ENCODE assay signal across 28 cellular contexts in genomic region chr18:58277457-58277739, GRCh38.
DNase-seq lines count a peak whose midpoint lies in the region; ATAC-seq, FAIRE-seq and TF ChIP-seq lines count a peak whose summit lies in the region.
"Had no signal": no experiment of that assay in that cellular context is flagged by ENCODE, and none has a peak within 500 bp of the region (broad histone marks: within the 10 kb centered on the region; RNA-seq: fewer than 3 reads in every experiment).

No MANE protein-coding gene starts in this region.

- H3K27ac ChIP-seq in HEK293 (ENCODE audit: extremely low read depth, low read depth, low read length) (no peak overlapping the region), kidney (ENCODE audit: low read depth in 2 of 2, low read length in 2 of 2) (peak overlapping the region; percentile 23 to 48), gastrocnemius medialis (peak overlapping the region in 3 of 4 donors; percentile 7 to 36 (median 30))
- H3K27ac ChIP-seq: gastroesophageal sphincter, neutrophil, SJSA1, testis had no signal

- CTCF ChIA-PET in HEK293 (lab: Yijun Ruan, JAX) = interaction anchor here (0.6 to 1.3 kb wide), 2 partner anchors 44 to 444 kb away, joined by 3 read pairs; no protein-coding TSS in a partner anchor
- CTCF ChIA-PET in WTC11 (lab: Charles Lee) = interaction anchor here (0.9 to 1.5 kb wide), 2 partner anchors 22 to 83 kb away, joined by 3 to 4 read pairs; no protein-coding TSS in a partner anchor

- intact Hi-C loops in kidney (cut with DNase I) = no loop called here
- intact Hi-C loops in gastrocnemius medialis (cut with DNase I; ENCODE audit: low total_unique reads) = no loop called here

- no peaks in the 10 kb centered on the region for H3K27me3 Mint-ChIP-seq in WTC11 (ENCODE audit: low read depth)
- H3K27me3 Mint-ChIP-seq in activated T-helper 17 cell treated with anti-CD3 and anti-CD28 coated beads, Interleukin-2, amount 50 U/mL, for 72 hours = peaks cover 3% of the 10 kb centered on the region
- H3K27me3 Mint-ChIP-seq: activated CD8-positive, alpha-beta T cell treated with anti-CD3 and anti-CD28 coated beads for 36 hours; CD4-positive, alpha-beta T cell; IgD-negative memory B cell; stimulated activated memory B cell treated with anti-CD40 and anti-IgM and Interleukin-4, amounts not matched to agents 10 μg/mL and 1 μg/mL and 100 μg/mL, for 72 hours had no signal

- no peak overlapping the region for H3K4me3 Mint-ChIP-seq in WTC11
- H3K4me3 Mint-ChIP-seq in activated T-helper 17 cell treated with anti-CD3 and anti-CD28 coated beads, Interleukin-2, amount 50 U/mL, for 72 hours = no peak overlapping the region
- H3K4me3 Mint-ChIP-seq: activated CD8-positive, alpha-beta T cell treated with anti-CD3 and anti-CD28 coated beads for 36 hours; activated naive CD4-positive, alpha-beta T cell treated with anti-CD3 and anti-CD28 coated beads, Interleukin-2, amount 10 ng/mL, durations not matched to agents 7 days and 5 days; CD4-positive, alpha-beta T cell; IgD-negative memory B cell; stimulated activated memory B cell treated with anti-CD40 and anti-IgM and Interleukin-4, amounts not matched to agents 10 μg/mL and 1 μg/mL and 100 μg/mL, for 72 hours had no signal

- ATAC-seq in WTC11 (peak; percentile 23; the same call in 1 of the 2 replicates), gastrocnemius medialis (peak in 1 of 2 donors; percentile 45), GM21447 (IDR thresholded peaks at IDR 0.05; ENCODE audit: unreplicated experiment) (no peak)
- ATAC-seq in activated T-helper 17 cell treated with anti-CD3 and anti-CD28 coated beads, Interleukin-2, amount 50 U/mL, for 72 hours (replicated peaks) = no peak
- ATAC-seq: activated CD8-positive, alpha-beta T cell treated with anti-CD3 and anti-CD28 coated beads for 36 hours; gastroesophageal sphincter; stimulated activated memory B cell treated with anti-CD40 and anti-IgM and Interleukin-4, amounts not matched to agents 10 μg/mL and 1 μg/mL and 100 μg/mL, for 72 hours had no signal

- H3K36me3 ChIP-seq in HEK293 (ENCODE audit: control insufficient read depth in 2 of 2, insufficient read depth in 1 of 2, low read length in 2 of 2) (no peaks in the 10 kb centered on the region; a peak in 1 of 3 replicates), kidney (ENCODE audit: control insufficient read depth in 1 of 2, insufficient read depth in 2 of 2, low read length in 2 of 2) (no peaks in the 10 kb centered on the region), gastrocnemius medialis (no peaks in the 10 kb centered on the region)
- H3K36me3 ChIP-seq: gastroesophageal sphincter, MG63, neutrophil had no signal

- DNase-seq in WTC11 (ENCODE audit: low spot score) (no peak), kidney (no peak), gastrocnemius medialis (no peak), NCI-H1092 (lab: John Stamatoyannopoulos, UW) (no peak)
- no peak for DNase-seq in activated CD8-positive, alpha-beta memory T cell treated with anti-CD3 and anti-CD28 coated beads, Interleukin-2, amount 50 U/mL, for 4 hours
- DNase-seq: activated CD8-positive, alpha-beta T cell treated with anti-CD3 and anti-CD28 coated beads for 36 hours; activated naive CD4-positive, alpha-beta T cell treated with anti-CD3 and anti-CD28 coated beads, Interleukin-2, amount 10 ng/mL, durations not matched to agents 7 days and 5 days; activated T-cell treated with anti-CD3 and anti-CD28 coated beads, Interleukin-2, amount 50 U/mL, for 1 hour; anterior cingulate cortex; CD4-positive, alpha-beta T cell; cerebellar nuclear complex; DMS153; effector CD8-positive, alpha-beta T cell; GF-D8; MG63; NCI-H1694; OCI-M1; T-helper 2 cell; testis had no signal

- H3K4me3 ChIP-seq in HEK293 (ENCODE audit: low read depth, low read length) = no peak overlapping the region
- no peak overlapping the region for H3K4me3 ChIP-seq in kidney (ENCODE audit: low read length in 2 of 2)
- H3K4me3 ChIP-seq in gastrocnemius medialis = no peak overlapping the region
- H3K4me3 ChIP-seq: gastroesophageal sphincter, MG63, SJSA1, testis had no signal

- no peaks in the 10 kb centered on the region for H3K27me3 ChIP-seq in gastrocnemius medialis
- H3K27me3 ChIP-seq: gastroesophageal sphincter, MG63, neutrophil, SJSA1, testis had no signal

- H3K4me1 ChIP-seq in HEK293 (ENCODE audit: control insufficient read depth, insufficient read depth, low read length) (peaks cover 12% of the 10 kb centered on the region), kidney (ENCODE audit: control insufficient read depth in 1 of 2, insufficient read depth in 1 of 2, low read depth in 1 of 2, low read length in 2 of 2) (peaks cover 14 to 18% of the 10 kb centered on the region in 2 donors), gastrocnemius medialis (peaks cover 30 to 43% of the 10 kb centered on the region in 2 donors)
- H3K4me1 ChIP-seq: SJSA1, testis had no signal

- TF ChIP-seq POLR2A in gastrocnemius medialis (IDR thresholded peaks at IDR 0.05) = no peak

- peaks cover 5% of the 10 kb centered on the region; the same call in 1 of the 2 replicates for H3K9me3 Mint-ChIP-seq in WTC11
- H3K9me3 Mint-ChIP-seq in activated T-helper 17 cell treated with anti-CD3 and anti-CD28 coated beads, Interleukin-2, amount 50 U/mL, for 72 hours = no peaks in the 10 kb centered on the region
- H3K9me3 Mint-ChIP-seq: activated naive CD4-positive, alpha-beta T cell treated with anti-CD3 and anti-CD28 coated beads, Interleukin-2, amount 10 ng/mL, durations not matched to agents 7 days and 5 days; CD4-positive, alpha-beta T cell; stimulated activated memory B cell treated with anti-CD40 and anti-IgM and Interleukin-4, amounts not matched to agents 10 μg/mL and 1 μg/mL and 100 μg/mL, for 72 hours had no signal

- H3K9me3 ChIP-seq in HEK293 (ENCODE audit: control insufficient read depth, insufficient read depth, low read depth, low read length) = no peaks in the 10 kb centered on the region
- H3K9me3 ChIP-seq in kidney (ENCODE audit: control insufficient read depth in 1 of 2, low read length in 2 of 2) = no peaks in the 10 kb centered on the region
- no peaks in the 10 kb centered on the region for H3K9me3 ChIP-seq in gastrocnemius medialis
- H3K9me3 ChIP-seq: gastroesophageal sphincter, MG63, neutrophil, SJSA1, testis had no signal

- H3K27ac Mint-ChIP-seq in WTC11 = no peak overlapping the region
- H3K27ac Mint-ChIP-seq in activated T-helper 17 cell treated with anti-CD3 and anti-CD28 coated beads, Interleukin-2, amount 50 U/mL, for 72 hours = no peak overlapping the region
- H3K27ac Mint-ChIP-seq: activated CD8-positive, alpha-beta T cell treated with anti-CD3 and anti-CD28 coated beads for 36 hours; activated naive CD4-positive, alpha-beta T cell treated with anti-CD3 and anti-CD28 coated beads, Interleukin-2, amount 10 ng/mL, durations not matched to agents 7 days and 5 days; CD4-positive, alpha-beta T cell; IgD-negative memory B cell; stimulated activated memory B cell treated with anti-CD40 and anti-IgM and Interleukin-4, amounts not matched to agents 10 μg/mL and 1 μg/mL and 100 μg/mL, for 72 hours had no signal

- FAIRE-seq in kidney (lab: Jason Lieb, UNC) = no peak
- FAIRE-seq: GM19239 had no signal

- H3K36me3 Mint-ChIP-seq in WTC11 = no peaks in the 10 kb centered on the region
- no peaks in the 10 kb centered on the region for H3K36me3 Mint-ChIP-seq in activated T-helper 17 cell treated with anti-CD3 and anti-CD28 coated beads, Interleukin-2, amount 50 U/mL, for 72 hours (ENCODE audit: low read depth)

- no peak for TF ChIP-seq CTCF in HEK293 (tag by site-specific recombination; IDR thresholded peaks at IDR 0.05)
- TF ChIP-seq CTCF in WTC11 (IDR thresholded peaks at IDR 0.05) = no peak
- no peak for TF ChIP-seq CTCF in kidney (IDR thresholded peaks at IDR 0.05; ENCODE audit: borderline replicate concordance, extremely low read depth, insufficient read depth)
- no peak for TF ChIP-seq CTCF in gastrocnemius medialis (IDR thresholded peaks at IDR 0.05 in 4 of 5, conservative IDR thresholded peaks at IDR 0.05 in 1 of 5)

- in situ Hi-C loops in gastrocnemius medialis (cut with MboI; ENCODE audit: low sequenced_read_pairs in 4 of 4) = no loop called here

- POLR2A ChIA-PET in HEK293 (lab: Yijun Ruan, JAX) = no interaction called here
- POLR2A ChIA-PET in WTC11 (lab: Charles Lee) = no interaction called here

- H3K9ac ChIP-seq in kidney (ENCODE audit: low read length in 2 of 2) = no peak overlapping the region

- peaks cover 25% of the 10 kb centered on the region for H3K4me1 Mint-ChIP-seq in WTC11
- no peaks in the 10 kb centered on the region for H3K4me1 Mint-ChIP-seq in activated T-helper 17 cell treated with anti-CD3 and anti-CD28 coated beads, Interleukin-2, amount 50 U/mL, for 72 hours

TF ChIP-seq in HEK293, 187 proteins besides CTCF, POLR2A, EP300 and RAD21 (continues in another document):
- no peak for TF ChIP-seq ZNF335 (tag by site-specific recombination; conservative IDR thresholded peaks at IDR 0.05)

TF ChIP-seq in WTC11, 78 proteins besides CTCF, POLR2A, EP300 and RAD21 (continues in another document):
- TF ChIP-seq AFF4 (CRISPR knock-in tag; IDR thresholded peaks at IDR 0.05; ENCODE audit: borderline replicate concordance) = no peak
- no peak for TF ChIP-seq ZNF423 (CRISPR knock-in tag; IDR thresholded peaks at IDR 0.05)
- no peak for TF ChIP-seq TEAD4 (CRISPR knock-in tag; IDR thresholded peaks at IDR 0.05)
